8 cellular contexts compared by ENCODE assay signal in genomic region chr1:39183503-39184353, GRCh38. TPM values are rescaled to one million over a fixed set of nuclear protein-coding genes. Genes with fewer than 3 reads are reported as not detected.
DNase-seq lines count a peak whose midpoint lies in the region; ATAC-seq and TF ChIP-seq lines count a peak whose summit lies in the region.

No MANE protein-coding gene starts in this region.

- H3K36me3 ChIP-seq in esophagus (ENCODE audit: control insufficient read depth in 2 of 2, insufficient read depth in 2 of 2, low read length in 1 of 2) = no peaks in the 10 kb centered on the region
- H3K36me3 ChIP-seq in tibial artery = no peaks in the 10 kb centered on the region

- 42 to 55% methylated on average over 4 of the region's 4 CpGs for WGBS in esophagus, 2 donors

- DNase-seq in DMS53 treated with DMSO at 0.1 percent for 48 hours (lab: John Stamatoyannopoulos, UW; ENCODE audit: unreplicated experiment) (peak; percentile 97), NOMO-1 treated with dmso at 0.1 percent for 144 hours (lab: John Stamatoyannopoulos, UW; ENCODE audit: unreplicated experiment) (peak; percentile 75), nucleus accumbens (lab: John Stamatoyannopoulos, UW) (peak in 31 of 56 donors; percentile 8 to 75 (median 28)), tibial artery (peak in 1 of 2 donors; percentile 35), nephron progenitor cell (no peak)
- peak; percentile 13 to 52 (median 35) for DNase-seq in activated CD8-positive, alpha-beta memory T cell treated with anti-CD3 and anti-CD28 coated beads for 48 hours (ENCODE audit: low read depth in 2 of 3, low spot score in 2 of 3)

- H3K27ac Mint-ChIP-seq in nephron progenitor cell = no peak overlapping the region

- H3K36me3 Mint-ChIP-seq in nephron progenitor cell (ENCODE audit: low read depth) = peaks cover 40% of the 10 kb centered on the region

- H3K4me1 Mint-ChIP-seq in nephron progenitor cell = peaks cover 18% of the 10 kb centered on the region

- peak; percentile 58 for ATAC-seq in HG03342 (IDR thresholded peaks at IDR 0.05; ENCODE audit: unreplicated experiment)

- no peak overlapping the region for H3K4me3 Mint-ChIP-seq in nephron progenitor cell

- intact Hi-C loops in tibial artery (cut with DNase I; ENCODE audit: low total_unique reads) = no loop called here

- peak; percentile 48 to 50 for TF ChIP-seq CTCF in tibial artery (IDR thresholded peaks at IDR 0.05)
- TF ChIP-seq CTCF in nephron progenitor cell (IDR thresholded peaks at IDR 0.05) = no peak

- H3K4me1 ChIP-seq in esophagus (ENCODE audit: control insufficient read depth in 2 of 2, insufficient read depth in 2 of 2, low read length in 1 of 2) (peaks cover 0 to 3% of the 10 kb centered on the region in 2 donors), tibial artery (peaks cover 0 to 41% (median 20%) of the 10 kb centered on the region in 4 donors)

- H3K9me3 Mint-ChIP-seq in nephron progenitor cell = peaks cover 16% of the 10 kb centered on the region

- H3K27me3 ChIP-seq in esophagus (ENCODE audit: control insufficient read depth in 1 of 2, insufficient read depth in 2 of 2, low read length in 2 of 2) (no peaks in the 10 kb centered on the region), tibial artery (no peaks in the 10 kb centered on the region)

- H3K9me3 ChIP-seq in esophagus (ENCODE audit: control insufficient read depth in 2 of 2, insufficient read depth in 1 of 2, low read depth in 1 of 2, low read length in 1 of 2) (no peaks in the 10 kb centered on the region), tibial artery (no peaks in the 10 kb centered on the region)

- H3K27ac ChIP-seq in esophagus (ENCODE audit: low read depth in 2 of 2, low read length in 1 of 2) (peak overlapping the region; percentile 79 to 91), tibial artery (peak overlapping the region; percentile 34 to 58)

- no peaks in the 10 kb centered on the region for H3K27me3 Mint-ChIP-seq in nephron progenitor cell (ENCODE audit: low read depth, poor library complexity)

- H3K4me3 ChIP-seq in esophagus (ENCODE audit: low read depth in 1 of 2, low read length in 2 of 2) (no peak overlapping the region), tibial artery (no peak overlapping the region)

RNA-seq across cellular contexts. Expression of gene MACF1, which starts 20.8 kb away (rescaled TPM):
- 10 to 100 TPM; 35.2 to 40.1 TPM for polyA plus RNA-seq in esophagus
